1 cellular context compared by ENCODE assay signal in the genomic region with DNA sequence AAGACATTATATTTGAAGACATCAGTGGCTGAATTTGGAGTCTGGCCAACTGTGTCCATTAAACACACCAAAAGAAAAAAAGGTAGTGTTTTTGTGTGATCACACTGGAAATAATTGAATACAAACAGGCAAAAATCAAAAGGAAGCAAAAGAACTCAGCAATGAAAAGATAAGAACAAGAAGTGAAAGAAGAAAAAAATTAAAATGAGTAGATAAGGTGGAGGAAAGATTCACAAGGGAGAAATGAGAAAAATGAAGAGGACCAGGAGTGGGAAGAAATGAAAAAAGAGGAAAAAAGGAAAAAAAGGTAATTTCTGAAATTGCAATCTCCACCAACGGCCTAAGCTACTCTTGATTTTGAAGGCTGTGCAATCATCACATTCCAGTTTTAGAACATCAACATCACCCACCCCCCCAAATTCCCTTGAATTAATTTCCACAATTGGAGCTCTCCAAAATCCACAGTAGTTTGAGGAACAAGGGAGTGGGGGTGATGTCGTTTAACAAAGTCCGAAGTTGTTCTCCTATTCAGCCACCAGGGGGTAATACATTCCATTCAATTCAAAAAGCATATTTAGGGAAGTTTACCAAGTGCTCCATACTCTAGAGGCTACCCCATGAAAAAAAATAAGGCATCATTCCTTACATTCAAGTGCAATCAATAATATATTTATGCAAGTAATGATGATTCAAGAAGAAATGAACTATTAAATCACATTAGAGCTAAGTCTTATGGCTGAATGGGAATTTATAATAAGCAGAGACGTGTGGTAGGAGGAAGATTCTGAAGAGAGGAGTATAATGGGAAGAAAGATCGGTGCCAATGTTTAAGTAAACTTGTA.
A peak's percentile ranks its signal among the peaks of the same experiment; 100 is the strongest.
TF ChIP-seq lines count a peak whose summit lies in the region.

No MANE protein-coding gene starts in this region.

TF ChIP-seq in K562, 482 proteins besides CTCF, POLR2A, EP300 and RAD21 (continues in another document):
- peak; percentile 35; the same call in 1 of the 2 replicates for TF ChIP-seq MTA3 (IDR thresholded peaks at IDR 0.05; ENCODE audit: borderline replicate concordance)
- TF ChIP-seq EP400 (IDR thresholded peaks at IDR 0.05): no peak
- TF ChIP-seq, protein P1, sequence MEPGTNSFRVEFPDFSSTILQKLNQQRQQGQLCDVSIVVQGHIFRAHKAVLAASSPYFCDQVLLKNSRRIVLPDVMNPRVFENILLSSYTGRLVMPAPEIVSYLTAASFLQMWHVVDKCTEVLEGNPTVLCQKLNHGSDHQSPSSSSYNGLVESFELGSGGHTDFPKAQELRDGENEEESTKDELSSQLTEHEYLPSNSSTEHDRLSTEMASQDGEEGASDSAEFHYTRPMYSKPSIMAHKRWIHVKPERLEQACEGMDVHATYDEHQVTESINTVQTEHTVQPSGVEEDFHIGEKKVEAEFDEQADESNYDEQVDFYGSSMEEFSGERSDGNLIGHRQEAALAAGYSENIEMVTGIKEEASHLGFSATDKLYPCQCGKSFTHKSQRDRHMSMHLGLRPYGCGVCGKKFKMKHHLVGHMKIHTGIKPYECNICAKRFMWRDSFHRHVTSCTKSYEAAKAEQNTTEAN (CRISPR knock-in tag; IDR thresholded peaks at IDR 0.05): no peak
- TF ChIP-seq NEUROD1 (IDR thresholded peaks at IDR 0.05; ENCODE audit: borderline replicate concordance, low read depth, low read length, partially characterized antibody): no peak
- no peak for TF ChIP-seq ZNF12 (CRISPR knock-in tag; IDR thresholded peaks at IDR 0.05)
- no peak for TF ChIP-seq GTF2B (IDR thresholded peaks at IDR 0.05; ENCODE audit: extremely low read depth, insufficient read length)
- TF ChIP-seq USF2 (CRISPR knock-in tag; IDR thresholded peaks at IDR 0.05): no peak
- no peak for TF ChIP-seq RNF219 (CRISPR knock-in tag; IDR thresholded peaks at IDR 0.05)
- no peak for TF ChIP-seq JUNB (CRISPR knock-in tag; conservative IDR thresholded peaks at IDR 0.05)
- peak; percentile 75 for TF ChIP-seq DEAF1 (CRISPR knock-in tag; IDR thresholded peaks at IDR 0.05)
- no peak for TF ChIP-seq HCFC1 (IDR thresholded peaks at IDR 0.05; ENCODE audit: low read depth, low read length)
- TF ChIP-seq ZNF318 (IDR thresholded peaks at IDR 0.05; ENCODE audit: borderline replicate concordance in 1 of 2, low read depth in 1 of 2): no peak
- no peak for TF ChIP-seq ZNF79 (CRISPR knock-in tag; IDR thresholded peaks at IDR 0.05; ENCODE audit: low read depth)
- TF ChIP-seq SMC3 (conservative IDR thresholded peaks at IDR 0.05; ENCODE audit: insufficient read depth, low read depth, low read length): peak; percentile 65
- TF ChIP-seq, protein P2, sequence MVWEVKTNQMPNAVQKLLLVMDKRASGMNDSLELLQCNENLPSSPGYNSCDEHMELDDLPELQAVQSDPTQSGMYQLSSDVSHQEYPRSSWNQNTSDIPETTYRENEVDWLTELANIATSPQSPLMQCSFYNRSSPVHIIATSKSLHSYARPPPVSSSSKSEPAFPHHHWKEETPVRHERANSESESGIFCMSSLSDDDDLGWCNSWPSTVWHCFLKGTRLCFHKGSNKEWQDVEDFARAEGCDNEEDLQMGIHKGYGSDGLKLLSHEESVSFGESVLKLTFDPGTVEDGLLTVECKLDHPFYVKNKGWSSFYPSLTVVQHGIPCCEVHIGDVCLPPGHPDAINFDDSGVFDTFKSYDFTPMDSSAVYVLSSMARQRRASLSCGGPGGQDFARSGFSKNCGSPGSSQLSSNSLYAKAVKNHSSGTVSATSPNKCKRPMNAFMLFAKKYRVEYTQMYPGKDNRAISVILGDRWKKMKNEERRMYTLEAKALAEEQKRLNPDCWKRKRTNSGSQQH (CRISPR knock-in tag; IDR thresholded peaks at IDR 0.05): peak; percentile 60; the same call in 1 of the 2 replicates
- TF ChIP-seq PHB2 (IDR thresholded peaks at IDR 0.05; ENCODE audit: low read depth): no peak
- no peak for TF ChIP-seq CHCHD3 (CRISPR knock-in tag; IDR thresholded peaks at IDR 0.05)
- TF ChIP-seq SPI1 (IDR thresholded peaks at IDR 0.05; ENCODE audit: borderline replicate concordance, low read depth, low read length): no peak
- TF ChIP-seq, protein P3, sequence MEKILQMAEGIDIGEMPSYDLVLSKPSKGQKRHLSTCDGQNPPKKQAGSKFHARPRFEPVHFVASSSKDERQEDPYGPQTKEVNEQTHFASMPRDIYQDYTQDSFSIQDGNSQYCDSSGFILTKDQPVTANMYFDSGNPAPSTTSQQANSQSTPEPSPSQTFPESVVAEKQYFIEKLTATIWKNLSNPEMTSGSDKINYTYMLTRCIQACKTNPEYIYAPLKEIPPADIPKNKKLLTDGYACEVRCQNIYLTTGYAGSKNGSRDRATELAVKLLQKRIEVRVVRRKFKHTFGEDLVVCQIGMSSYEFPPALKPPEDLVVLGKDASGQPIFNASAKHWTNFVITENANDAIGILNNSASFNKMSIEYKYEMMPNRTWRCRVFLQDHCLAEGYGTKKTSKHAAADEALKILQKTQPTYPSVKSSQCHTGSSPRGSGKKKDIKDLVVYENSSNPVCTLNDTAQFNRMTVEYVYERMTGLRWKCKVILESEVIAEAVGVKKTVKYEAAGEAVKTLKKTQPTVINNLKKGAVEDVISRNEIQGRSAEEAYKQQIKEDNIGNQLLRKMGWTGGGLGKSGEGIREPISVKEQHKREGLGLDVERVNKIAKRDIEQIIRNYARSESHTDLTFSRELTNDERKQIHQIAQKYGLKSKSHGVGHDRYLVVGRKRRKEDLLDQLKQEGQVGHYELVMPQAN (IDR thresholded peaks at IDR 0.05; ENCODE audit: borderline replicate concordance): no peak
- TF ChIP-seq ZNF143 (CRISPR knock-in tag; IDR thresholded peaks at IDR 0.05): no peak
- TF ChIP-seq FOXM1 (IDR thresholded peaks at IDR 0.05; ENCODE audit: low read depth): no peak
- TF ChIP-seq FOXM1 (CRISPR knock-in tag; IDR thresholded peaks at IDR 0.05; ENCODE audit: low read depth): no peak
- TF ChIP-seq ZC3H8 (IDR thresholded peaks at IDR 0.05): no peak
- TF ChIP-seq HDAC8 (tag; IDR thresholded peaks at IDR 0.05): no peak
- TF ChIP-seq SMARCE1 (IDR thresholded peaks at IDR 0.05): no peak
- no peak for TF ChIP-seq KDM5B (IDR thresholded peaks at IDR 0.05; ENCODE audit: insufficient replicate concordance, low read depth, low read length)
- 0 out of 2 replicates have a peak, but pooled peaks have one; percentile 33 for TF ChIP-seq THRAP3 (IDR thresholded peaks at IDR 0.05; ENCODE audit: borderline replicate concordance)
- 0 out of 2 replicates have a peak, but pooled peaks have one; percentile 30 for TF ChIP-seq KAT7 (CRISPR knock-in tag; IDR thresholded peaks at IDR 0.05; ENCODE audit: borderline replicate concordance)
